ENCODE assay signal across 8 cellular contexts in the genomic region with DNA sequence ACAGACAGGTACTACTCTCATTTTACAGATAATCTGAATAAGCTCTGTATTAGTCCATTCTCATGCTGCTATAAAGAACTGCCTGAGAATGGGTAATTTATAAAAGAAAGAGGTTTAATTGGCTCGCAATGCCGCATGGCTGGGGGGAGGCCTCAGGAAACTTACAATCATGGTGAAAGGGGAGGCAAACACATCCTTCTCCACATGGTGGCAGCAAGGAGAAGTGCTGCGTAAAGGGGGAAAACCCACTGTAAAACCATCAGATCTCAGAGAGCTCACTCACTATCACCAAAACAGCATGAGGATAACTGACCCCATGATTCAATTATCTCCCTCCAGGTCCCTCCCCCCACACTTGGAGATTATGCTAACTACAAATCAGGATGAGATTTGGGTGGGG.
A peak's percentile ranks its signal among the peaks of the same experiment; 100 is the strongest.
DNase-seq lines count a peak whose midpoint lies in the region; ATAC-seq and TF ChIP-seq lines count a peak whose summit lies in the region.

No MANE protein-coding gene starts in this region.

- no peaks in the 10 kb centered on the region for H3K9me3 ChIP-seq in gastroesophageal sphincter
- no peaks in the 10 kb centered on the region for H3K9me3 ChIP-seq in CD8-positive, alpha-beta memory T cell (ENCODE audit: low read length)

- no peaks in the 10 kb centered on the region for H3K4me1 Mint-ChIP-seq in CD8-positive, alpha-beta memory T cell

- no peaks in the 10 kb centered on the region for H3K4me1 ChIP-seq in gastroesophageal sphincter
- no peaks in the 10 kb centered on the region for H3K4me1 ChIP-seq in CD8-positive, alpha-beta memory T cell (ENCODE audit: insufficient read depth, low read length)

- H3K27ac Mint-ChIP-seq in CD8-positive, alpha-beta memory T cell = no peak overlapping the region

- H3K4me3 Mint-ChIP-seq in CD8-positive, alpha-beta memory T cell = no peak overlapping the region

- H3K27me3 ChIP-seq in gastroesophageal sphincter = no peaks in the 10 kb centered on the region
- no peaks in the 10 kb centered on the region for H3K27me3 ChIP-seq in CD8-positive, alpha-beta memory T cell (ENCODE audit: insufficient read depth, low read length, poor library complexity, severe bottlenecking)

- H3K36me3 Mint-ChIP-seq in CD8-positive, alpha-beta memory T cell = no peaks in the 10 kb centered on the region

- H3K36me3 ChIP-seq in gastroesophageal sphincter = no peaks in the 10 kb centered on the region
- H3K36me3 ChIP-seq in CD8-positive, alpha-beta memory T cell (ENCODE audit: insufficient read depth, low read length) = no peaks in the 10 kb centered on the region

- TF ChIP-seq EP300 in gastroesophageal sphincter (IDR thresholded peaks at IDR 0.05) = no peak

- CTCF ChIA-PET in CD8-positive, alpha-beta memory T cell (lab: Charles Lee) = no interaction called here

- peaks cover 0 to 1% of the 10 kb centered on the region in 2 donors for H3K27me3 Mint-ChIP-seq in CD8-positive, alpha-beta memory T cell

- no peak overlapping the region for H3K27ac ChIP-seq in gastroesophageal sphincter
- no peak overlapping the region for H3K27ac ChIP-seq in CD8-positive, alpha-beta memory T cell (ENCODE audit: low read depth, low read length)

- peak; percentile 45 for DNase-seq in ELR (ENCODE audit: low read depth)
- peak; percentile 49 for DNase-seq in NB4 (ENCODE audit: low read depth)
- no peak for DNase-seq in CD1c-positive myeloid dendritic cell (ENCODE audit: extremely low spot score)
- no peak for DNase-seq in CD8-positive, alpha-beta memory T cell
- DNase-seq in NCI-H2171 (lab: John Stamatoyannopoulos, UW) = no peak
- no peak for DNase-seq in COR-L47 (lab: John Stamatoyannopoulos, UW)

- 62 to 63% methylated on average over 2 to 3 of the region's 3 CpGs for WGBS in gastroesophageal sphincter (ENCODE audit: low coverage in 1 of 2), 2 donors

- POLR2A ChIA-PET in CD8-positive, alpha-beta memory T cell (lab: Charles Lee) = no interaction called here

- peaks cover 0 to 2% (median 0%) of the 10 kb centered on the region in 5 donors for H3K9me3 Mint-ChIP-seq in CD8-positive, alpha-beta memory T cell

- peak; percentile 52 for TF ChIP-seq CTCF in NB4 (IDR thresholded peaks at IDR 0.05; ENCODE audit: low read depth, low read length)
- TF ChIP-seq CTCF in gastroesophageal sphincter (IDR thresholded peaks at IDR 0.05) = peak in 3 of 4 experiments; percentile 10 to 48 (median 29)

- TF ChIP-seq POLR2A in NB4 (IDR thresholded peaks at IDR 0.05; ENCODE audit: extremely low read depth, insufficient read length) = no peak
- no peak for TF ChIP-seq POLR2A in gastroesophageal sphincter (IDR thresholded peaks at IDR 0.05)

- H3K4me3 ChIP-seq in NB4 (ENCODE audit: low read depth, low read length) (no peak overlapping the region), gastroesophageal sphincter (no peak overlapping the region)
- no peak overlapping the region for H3K4me3 ChIP-seq in CD8-positive, alpha-beta memory T cell (ENCODE audit: low read length)

- peak; percentile 76 for ATAC-seq in GM21529 (IDR thresholded peaks at IDR 0.05; ENCODE audit: unreplicated experiment)
- no peak for ATAC-seq in gastroesophageal sphincter

Comparison
In these comparisons a context has a peak if more than half of its experiments do, and no peak if none do; other contexts are left out.
1. DNase-seq: peak in ELR (single experiment) and NB4 (single experiment); none in CD1c-positive myeloid dendritic cell (single experiment), CD8-positive, alpha-beta memory T cell (0 of 5), NCI-H2171 (single experiment) and COR-L47 (single experiment).